In genomic region chr6:16477367-16478149, GRCh38 we compare ENCODE assay signal across 20 cellular contexts.
A peak's percentile ranks its signal among the peaks of the same experiment; 100 is the strongest.
DNase-seq lines count a peak whose midpoint lies in the region; ATAC-seq, FAIRE-seq and TF ChIP-seq lines count a peak whose summit lies in the region.
"Had no signal": no experiment of that assay in that cellular context is flagged by ENCODE, and none has a peak within 500 bp of the region (broad histone marks: within the 10 kb centered on the region; RNA-seq: fewer than 3 reads in every experiment).

No MANE protein-coding gene starts in this region.

- H3K27me3 Mint-ChIP-seq in T-helper 1 cell treated with Interleukin-12 subunit alpha and Interleukin-12 subunit beta and Interleukin-4 antibody, amounts not matched to agents 30 μg/mL and 1 μg/mL, for 36 hours (ENCODE audit: low read depth): no peaks in the 10 kb centered on the region
- H3K27me3 Mint-ChIP-seq in activated CD4-positive, alpha-beta memory T cell treated with anti-CD3 and anti-CD28 coated beads for 36 hours: no peaks in the 10 kb centered on the region

- intact Hi-C loops in activated CD4-positive, alpha-beta memory T cell treated with anti-CD3 and anti-CD28 coated beads for 36 hours (cut with micrococcal nuclease): no loop called here
- intact Hi-C loops in Right ventricle myocardium inferior (cut with DNase I): no loop called here
- intact Hi-C loops in pancreas (cut with DNase I): no loop called here

- no peak for DNase-seq in T-helper 1 cell
- no peak for DNase-seq in activated CD4-positive, alpha-beta memory T cell treated with anti-CD3 and anti-CD28 coated beads for 36 hours
- DNase-seq in Right ventricle myocardium inferior (ENCODE audit: missing footprints): peak; percentile 76
- DNase-seq in pancreas: peak in 4 of 6 donors; percentile 5 to 22 (median 18)
- DNase-seq in midbrain (lab: John Stamatoyannopoulos, UW): no peak
- DNase-seq in activated gamma-delta T cell (lab: John Stamatoyannopoulos, UW): no peak
- DNase-seq: activated T-cell treated with anti-CD3 and anti-CD28 coated beads, Interleukin-2, amount 50 U/mL, for 1 hour; COR-L47; H7; mesenchymal stem cell; MV-4-11; NCI-H2227 treated with DMSO at 0.1 percent for 48 hours; occipital lobe; SK-N-SH; stimulated activated naive CD4-positive, alpha-beta T cell treated with Interleukin-2 at 50 U/mL for 16 hours had no signal

- H3K9me3 Mint-ChIP-seq in T-helper 1 cell treated with Interleukin-12 subunit alpha and Interleukin-12 subunit beta and Interleukin-4 antibody, amounts not matched to agents 30 μg/mL and 1 μg/mL, for 36 hours: peaks cover 4% of the 10 kb centered on the region
- H3K9me3 Mint-ChIP-seq in activated CD4-positive, alpha-beta memory T cell treated with anti-CD3 and anti-CD28 coated beads for 36 hours: peaks cover 5% of the 10 kb centered on the region

- H3K27me3 ChIP-seq in pancreas: no peaks in the 10 kb centered on the region
- H3K27me3 ChIP-seq: ascending aorta, vagina had no signal

- H3K9me3 ChIP-seq in pancreas: no peaks in the 10 kb centered on the region
- H3K9me3 ChIP-seq: ascending aorta, SK-N-SH, vagina had no signal

- POLR2A ChIA-PET in activated CD4-positive, alpha-beta memory T cell treated with anti-CD3 and anti-CD28 coated beads for 36 hours (lab: Charles Lee): no interaction called here

- H3K4me3 Mint-ChIP-seq in T-helper 1 cell treated with Interleukin-12 subunit alpha and Interleukin-12 subunit beta and Interleukin-4 antibody, amounts not matched to agents 30 μg/mL and 1 μg/mL, for 36 hours: no peak overlapping the region
- H3K4me3 Mint-ChIP-seq in activated CD4-positive, alpha-beta memory T cell treated with anti-CD3 and anti-CD28 coated beads for 36 hours: no peak overlapping the region

- 67 to 75% methylated on average over 12 of the region's 12 CpGs for WGBS in pancreas, 2 donors

- peaks cover 66% of the 10 kb centered on the region for H3K4me1 Mint-ChIP-seq in T-helper 1 cell treated with Interleukin-12 subunit alpha and Interleukin-12 subunit beta and Interleukin-4 antibody, amounts not matched to agents 30 μg/mL and 1 μg/mL, for 36 hours (ENCODE audit: low read depth)
- peaks cover 93% of the 10 kb centered on the region for H3K4me1 Mint-ChIP-seq in activated CD4-positive, alpha-beta memory T cell treated with anti-CD3 and anti-CD28 coated beads for 36 hours (ENCODE audit: low read depth)

- H3K27ac Mint-ChIP-seq in T-helper 1 cell treated with Interleukin-12 subunit alpha and Interleukin-12 subunit beta and Interleukin-4 antibody, amounts not matched to agents 30 μg/mL and 1 μg/mL, for 36 hours: peak overlapping the region; percentile 28
- H3K27ac Mint-ChIP-seq in activated CD4-positive, alpha-beta memory T cell treated with anti-CD3 and anti-CD28 coated beads for 36 hours: peak overlapping the region; percentile 69

- no peak for FAIRE-seq in pancreas (lab: Jason Lieb, UNC)
- FAIRE-seq: A549 had no signal

- H3K27ac ChIP-seq in pancreas: no peak overlapping the region
- H3K27ac ChIP-seq: A549, ascending aorta, vagina had no signal

- no peaks in the 10 kb centered on the region for H3K36me3 ChIP-seq in pancreas
- H3K36me3 ChIP-seq: ascending aorta, vagina had no signal

- H3K4me1 ChIP-seq in pancreas: peaks cover 0 to 11% (median 7%) of the 10 kb centered on the region in 3 donors

- no peak overlapping the region for H3K4me3 ChIP-seq in pancreas
- H3K4me3 ChIP-seq: A549, ascending aorta, vagina had no signal

- H3K36me3 Mint-ChIP-seq in T-helper 1 cell treated with Interleukin-12 subunit alpha and Interleukin-12 subunit beta and Interleukin-4 antibody, amounts not matched to agents 30 μg/mL and 1 μg/mL, for 36 hours (ENCODE audit: low read depth): peaks cover 46% of the 10 kb centered on the region
- peaks cover 31% of the 10 kb centered on the region for H3K36me3 Mint-ChIP-seq in activated CD4-positive, alpha-beta memory T cell treated with anti-CD3 and anti-CD28 coated beads for 36 hours

- CTCF ChIA-PET in activated CD4-positive, alpha-beta memory T cell treated with anti-CD3 and anti-CD28 coated beads for 36 hours (lab: Charles Lee): interaction anchor here (2.1 kb wide), 1 partner anchor 34 kb away, joined by 5 read pairs; no protein-coding TSS in a partner anchor

- no peak for TF ChIP-seq CTCF in pancreas (IDR thresholded peaks at IDR 0.05)

- ATAC-seq in Right ventricle myocardium inferior (peak; percentile 94), pancreas (peak; percentile 36 to 50 (median 38)), GM21423 (IDR thresholded peaks at IDR 0.05; ENCODE audit: unreplicated experiment) (no peak)
- ATAC-seq: A549 had no signal

Comparison
In these comparisons a context has a peak if more than half of its experiments do, and no peak if none do; other contexts are left out.
1. DNase-seq: peak in Right ventricle myocardium inferior (single experiment) and pancreas (4 of 6); none in T-helper 1 cell (0 of 5), activated CD4-positive, alpha-beta memory T cell treated with anti-CD3 and anti-CD28 coated beads for 36 hours (single experiment), midbrain (single experiment) and activated gamma-delta T cell (single experiment).